In genomic region chrX:101799387-101799786, GRCh38 we compare ENCODE assay signal across 9 cellular contexts.
DNase-seq lines count a peak whose midpoint lies in the region; ATAC-seq and TF ChIP-seq lines count a peak whose summit lies in the region.
"Had no signal": no experiment of that assay in that cellular context is flagged by ENCODE, and none has a peak within 500 bp of the region (broad histone marks: within the 10 kb centered on the region; RNA-seq: fewer than 3 reads in every experiment).

No MANE protein-coding gene starts in this region.

- peak; percentile 100 for ATAC-seq in GM19025 (IDR thresholded peaks at IDR 0.05; ENCODE audit: low read depth, unreplicated experiment)
- ATAC-seq in HG03175 (IDR thresholded peaks at IDR 0.05; ENCODE audit: unreplicated experiment) = peak; percentile 100

- intact Hi-C loops in breast epithelium (cut with DNase I; ENCODE audit: low total_unique reads) = no loop called here

- H3K27ac ChIP-seq in breast epithelium = no peak overlapping the region

- no peaks in the 10 kb centered on the region for H3K9me3 ChIP-seq in breast epithelium

- peak; percentile 47 for TF ChIP-seq CTCF in WI38 (IDR thresholded peaks at IDR 0.05; ENCODE audit: low read depth, low read length)
- TF ChIP-seq CTCF in breast epithelium (IDR thresholded peaks at IDR 0.05) = peak; percentile 57 to 75 (median 70)

- no peak for TF ChIP-seq POLR2A in breast epithelium (IDR thresholded peaks at IDR 0.05)

- DNase-seq in AG20443 (ENCODE audit: low spot score) = peak; percentile 75
- peak; percentile 97 for DNase-seq in NCI-H2227 (lab: John Stamatoyannopoulos, UW; ENCODE audit: unreplicated experiment)
- DNase-seq in breast epithelium (ENCODE audit: low spot score in 2 of 2) = peak; percentile 62 to 72
- peak; percentile 73 to 76 (median 73) for DNase-seq in immature natural killer cell
- DNase-seq in stimulated activated CD4-positive, alpha-beta T cell treated with anti-CD3 and anti-CD28 coated beads, Interleukin-15, amount 100 ng/mL, for 24 hours = peak; percentile 83

- peak overlapping the region in 1 of 6 donors; percentile 36 for H3K27ac Mint-ChIP-seq in immature natural killer cell
- H3K27ac Mint-ChIP-seq: IgD-negative memory B cell had no signal

- no peaks in the 10 kb centered on the region for H3K36me3 ChIP-seq in breast epithelium

- H3K4me1 Mint-ChIP-seq in immature natural killer cell = peaks cover 4 to 10% of the 10 kb centered on the region in 2 donors

- no peaks in the 10 kb centered on the region for H3K36me3 Mint-ChIP-seq in immature natural killer cell
- H3K36me3 Mint-ChIP-seq: IgD-negative memory B cell had no signal

- peak overlapping the region; percentile 11 to 63 (median 59) for H3K4me3 Mint-ChIP-seq in immature natural killer cell

- peaks cover 0 to 9% of the 10 kb centered on the region in 2 donors for H3K27me3 ChIP-seq in breast epithelium

- H3K4me3 ChIP-seq in WI38 (ENCODE audit: low read depth, low read length) (no peak overlapping the region), breast epithelium (peak overlapping the region in 1 of 3 donors; percentile 13)

- no peaks in the 10 kb centered on the region for H3K4me1 ChIP-seq in breast epithelium

- H3K9me3 Mint-ChIP-seq in immature natural killer cell = no peaks in the 10 kb centered on the region
- H3K9me3 Mint-ChIP-seq: IgD-negative memory B cell had no signal

- peaks cover 0 to 3% (median 1%) of the 10 kb centered on the region in 3 donors for H3K27me3 Mint-ChIP-seq in immature natural killer cell (ENCODE audit: low read depth in 3 of 3)
- H3K27me3 Mint-ChIP-seq: IgD-negative memory B cell had no signal
